ENCODE assay signal across 19 cellular contexts in the genomic region with DNA sequence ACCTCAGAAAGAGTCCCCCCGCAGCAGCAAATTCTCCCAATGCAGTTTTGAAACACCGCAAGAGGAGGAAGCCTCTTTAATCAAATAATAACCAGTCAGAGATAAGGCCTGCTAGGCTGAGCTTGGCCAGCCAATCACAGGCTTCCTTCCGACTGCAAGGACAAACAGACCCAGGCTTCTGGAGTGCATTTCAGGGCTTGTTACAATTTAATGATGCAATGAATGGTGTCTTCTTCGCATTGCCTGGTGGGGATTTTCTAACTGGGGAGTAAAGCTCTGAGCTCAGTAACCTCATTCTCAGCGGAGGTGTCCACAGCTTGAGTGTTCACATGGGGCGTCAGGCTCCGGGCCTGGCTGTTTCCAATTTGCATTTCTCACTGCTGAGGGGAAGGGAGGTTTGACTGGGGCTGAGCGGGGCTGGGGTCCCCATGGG. TPM values are rescaled to one million over a fixed set of nuclear protein-coding genes. Genes with fewer than 3 reads are reported as not detected.
DNase-seq lines count a peak whose midpoint lies in the region; ATAC-seq, FAIRE-seq and TF ChIP-seq lines count a peak whose summit lies in the region.
"Had no signal": no experiment of that assay in that cellular context is flagged by ENCODE, and none has a peak within 500 bp of the region (broad histone marks: within the 10 kb centered on the region; RNA-seq: fewer than 3 reads in every experiment).

No MANE protein-coding gene starts in this region.

- no peaks in the 10 kb centered on the region for H4K20me1 ChIP-seq in K562 (replicated peaks; ENCODE audit: control insufficient read depth, insufficient read depth, low read length)

- in situ Hi-C loops in K562 (cut with MboI) = no loop called here

- no peaks in the 10 kb centered on the region for H3K79me2 ChIP-seq in K562 (ENCODE audit: control insufficient read depth, insufficient read depth, low read length)

- peak; percentile 26; the same call in 1 of the 3 replicates for ATAC-seq in K562
- ATAC-seq in memory B cell (ENCODE audit: low read depth) = peak; percentile 61
- ATAC-seq in HG03108 (IDR thresholded peaks at IDR 0.05; ENCODE audit: unreplicated experiment) = no peak
- no peak for ATAC-seq in HG02623 (IDR thresholded peaks at IDR 0.05; ENCODE audit: unreplicated experiment)
- ATAC-seq: stimulated activated effector memory CD8-positive, alpha-beta T cell treated with anti-CD3 and anti-CD28 coated beads, Interleukin-12 subunit alpha, Interleukin-12 subunit beta, amount 100 ng/mL, for 72 hours had no signal

- H3K9me3 Mint-ChIP-seq in memory B cell (no peaks in the 10 kb centered on the region), MCF 10A (ENCODE audit: unreplicated experiment) (no peaks in the 10 kb centered on the region)
- H3K9me3 Mint-ChIP-seq: stimulated activated effector memory CD8-positive, alpha-beta T cell treated with anti-CD3 and anti-CD28 coated beads, Interleukin-12 subunit alpha, Interleukin-12 subunit beta, amount 100 ng/mL, for 72 hours had no signal

- DNase-seq in HuH-7 (ENCODE audit: low spot score) (peak; percentile 73), K562 (ENCODE audit: extremely low read depth in 1 of 4, low spot score in 3 of 4) (peak in 1 of 4 experiments; percentile 9), memory B cell (ENCODE audit: low spot score in 2 of 2) (no peak), MCF 10A (ENCODE audit: unreplicated experiment) (no peak)
- no peak for DNase-seq in activated CD4-positive, alpha-beta T cell treated with anti-CD3 and anti-CD28 coated beads for 48 hours
- DNase-seq: activated CD8-positive, alpha-beta memory T cell treated with anti-CD3 and anti-CD28 coated beads, Interleukin-2, amount 50 U/mL, for 4 hours; activated naive CD4-positive, alpha-beta T cell treated with anti-CD3 and anti-CD28 coated beads, Interleukin-2, amount 50 U/mL, for 16 hours; effector CD8-positive, alpha-beta T cell; GOT3; KBM-7; mesenchymal stem cell; NCI-H1417; uterus had no signal

- FAIRE-seq in K562 (lab: Jason Lieb, UNC) = no peak
- FAIRE-seq: bronchial epithelial cell, D721Med had no signal

- H3K36me3 Mint-ChIP-seq in memory B cell (peaks cover 3% of the 10 kb centered on the region), MCF 10A (ENCODE audit: insufficient read depth, unreplicated experiment) (peaks cover 24% of the 10 kb centered on the region)
- H3K36me3 Mint-ChIP-seq: stimulated activated effector memory CD8-positive, alpha-beta T cell treated with anti-CD3 and anti-CD28 coated beads, Interleukin-12 subunit alpha, Interleukin-12 subunit beta, amount 100 ng/mL, for 72 hours had no signal

- no peaks in the 10 kb centered on the region; a peak in 1 of 5 replicates for H3K4me1 ChIP-seq in K562 (replicated peaks in 1 of 2; ENCODE audit: control insufficient read depth in 2 of 2, insufficient read depth in 2 of 2, low read length in 2 of 2)
- H3K4me1 ChIP-seq: uterus had no signal

- WGBS in K562 (ENCODE audit: insufficient coverage, low coverage, missing lambda C conversion rate) = 5% methylated on average over 7 of the region's 8 CpGs

- no peak overlapping the region for H2AFZ ChIP-seq in K562 (ENCODE audit: low read depth, low read length)

- H3K4me1 Mint-ChIP-seq in memory B cell = peaks cover 41% of the 10 kb centered on the region
- peaks cover 11% of the 10 kb centered on the region for H3K4me1 Mint-ChIP-seq in MCF 10A (ENCODE audit: insufficient read depth, unreplicated experiment)
- H3K4me1 Mint-ChIP-seq: stimulated activated effector memory CD8-positive, alpha-beta T cell treated with anti-CD3 and anti-CD28 coated beads, Interleukin-12 subunit alpha, Interleukin-12 subunit beta, amount 100 ng/mL, for 72 hours had no signal

- H3K27me3 Mint-ChIP-seq in memory B cell (peaks cover 1% of the 10 kb centered on the region), MCF 10A (ENCODE audit: insufficient read depth, unreplicated experiment) (no peaks in the 10 kb centered on the region)

- no peaks in the 10 kb centered on the region for H3K9me1 ChIP-seq in K562 (ENCODE audit: control insufficient read depth, insufficient read depth, low read length)

- H3K27ac Mint-ChIP-seq in memory B cell (peak overlapping the region; percentile 53), MCF 10A (ENCODE audit: low read depth, unreplicated experiment) (no peak overlapping the region)
- H3K27ac Mint-ChIP-seq: stimulated activated effector memory CD8-positive, alpha-beta T cell treated with anti-CD3 and anti-CD28 coated beads, Interleukin-12 subunit alpha, Interleukin-12 subunit beta, amount 100 ng/mL, for 72 hours had no signal

- no peaks in the 10 kb centered on the region for H3K9me3 ChIP-seq in K562 (replicated peaks; ENCODE audit: control insufficient read depth, insufficient read depth, low read depth, low read length)
- H3K9me3 ChIP-seq: uterus had no signal

- POLR2A ChIA-PET in K562 (lab: Yijun Ruan, JAX) = interaction anchor here (0.5 to 1.0 kb wide), 3 partner anchors 14 to 232 kb away, joined by 3 to 4 read pairs (median 3); a partner anchor contains a TSS
- POLR2A ChIA-PET in MCF 10A (lab: Yijun Ruan, JAX) = no interaction called here

- no peaks in the 10 kb centered on the region for H3K36me3 ChIP-seq in K562 (ENCODE audit: control insufficient read depth, insufficient read depth, low read length)
- H3K36me3 ChIP-seq: uterus had no signal

- TF ChIP-seq EP300 in K562 (IDR thresholded peaks at IDR 0.05; ENCODE audit: low read length) = no peak

- TF ChIP-seq CTCF in K562 (IDR thresholded peaks at IDR 0.05 in 2 of 3, conservative IDR thresholded peaks at IDR 0.05 in 1 of 3; ENCODE audit: insufficient read depth in 2 of 3, low read depth in 1 of 3, low read length in 3 of 3) (no peak), MCF 10A (IDR thresholded peaks at IDR 0.05; ENCODE audit: unreplicated experiment) (no peak)

- H3K4me2 ChIP-seq in K562 (ENCODE audit: insufficient read depth, low read length) = no peak overlapping the region

- BruUV-seq in K562 (replicated peaks; lab: Mats Ljungman, UMichigan) = no TSS peak
- no TSS peak for BruUV-seq in MCF 10A (replicated peaks; lab: Mats Ljungman, UMichigan)

- H3K9ac ChIP-seq in K562 (ENCODE audit: insufficient read depth in 1 of 2, low read depth in 2 of 2, low read length in 2 of 2) = no peak overlapping the region

- TF ChIP-seq RAD21 in K562 (CRISPR knock-in tag; conservative IDR thresholded peaks at IDR 0.05 in 1 of 2, IDR thresholded peaks at IDR 0.05 in 1 of 2) = no peak

- intact Hi-C loops in K562 (cut with micrococcal nuclease) = no loop called here
- intact Hi-C loops in MCF 10A (cut with micrococcal nuclease) = no loop called here

- no peak overlapping the region for H3K4me3 ChIP-seq in K562
- H3K4me3 ChIP-seq: uterus had no signal

- TF ChIP-seq POLR2A in GM19193 (IDR thresholded peaks at IDR 0.05; ENCODE audit: extremely low read depth, insufficient read depth, insufficient read length) (peak; percentile 18), K562 (conservative IDR thresholded peaks at IDR 0.05) (no peak)

- CTCF ChIA-PET in K562 (lab: Yijun Ruan, JAX; ENCODE audit: low intra/inter-chr PET ratio) = no interaction called here
- CTCF ChIA-PET in MCF 10A (lab: Yijun Ruan, JAX) = interaction anchor here (0.7 to 1.0 kb wide), 2 partner anchors 107 to 926 kb away, joined by 3 read pairs; no protein-coding TSS in a partner anchor

- H3K4me3 Mint-ChIP-seq in memory B cell (peak overlapping the region; percentile 38), MCF 10A (ENCODE audit: unreplicated experiment) (no peak overlapping the region)
- H3K4me3 Mint-ChIP-seq: stimulated activated effector memory CD8-positive, alpha-beta T cell treated with anti-CD3 and anti-CD28 coated beads, Interleukin-12 subunit alpha, Interleukin-12 subunit beta, amount 100 ng/mL, for 72 hours had no signal

- peaks cover 0 to 30% of the 10 kb centered on the region in 2 experiments; a peak in 4 of 5 replicates for H3K27me3 ChIP-seq in K562 (ENCODE audit: control insufficient read depth in 2 of 2, insufficient read depth in 2 of 2, low read length in 2 of 2)
- H3K27me3 ChIP-seq: uterus had no signal

- H3K27ac ChIP-seq in K562 (ENCODE audit: extremely low read depth, low read depth, low read length) = no peak overlapping the region
- H3K27ac ChIP-seq: uterus had no signal

RNA-seq across cellular contexts. Expression of a gene that starts 31.8 kb away (rescaled TPM):
- total RNA-seq in K562 (2011; cell fraction: chromatin; rRNA removed; ENCODE audit: low replicate concordance) = 6.7 and 13.0 TPM in 2 replicates
- total RNA-seq in K562 (2011; cell fraction: nucleolus; rRNA removed) = 4.3 and 4.5 TPM in 2 replicates
- total RNA-seq in K562 (2011; cell fraction: nucleoplasm; rRNA removed) = 7.0 and 10.5 TPM in 2 replicates
- total RNA-seq in K562 (2014; rRNA removed) = 3.9 and 4.3 TPM in 2 replicates
- 7.4 and 8.1 TPM in 2 replicates for total RNA-seq in K562 (2014; rRNA removed; fragmentation: Illumina TruSeq; extraction: Trizol)
- total RNA-seq in K562 (2015; rRNA removed; fragmentation: Illumina TruSeq; extraction: Trizol) = 7.0 and 7.5 TPM in 2 replicates
- 7.2 and 8.0 TPM in 2 replicates for total RNA-seq in K562 (2021)
- 5.3 and 7.1 TPM in 2 replicates for polyA plus RNA-seq in K562 (2011; rRNA removed)
- polyA plus RNA-seq in K562 (2011; cell fraction: cytosol; rRNA removed) = 1.9 and 2.6 TPM in 2 replicates
- polyA plus RNA-seq in K562 (2011; cell fraction: nucleus; rRNA removed) = 6.6 and 8.9 TPM in 2 replicates
- 2.0 and 3.4 TPM in 2 replicates for polyA plus RNA-seq in K562 (2012)
- 4.8 and 5.5 TPM in 2 replicates for polyA plus RNA-seq in K562 (2014; fragmentation: Illumina TruSeq; extraction: Trizol)
- polyA plus RNA-seq in K562 (2014; fragmentation: Nextera tagmentation; extraction: Ambion mirVana) = 1 to 10 TPM; 3.5 to 4.6 TPM
- 3.9 and 4.0 TPM in 2 replicates for polyA plus RNA-seq in K562 (2014; rRNA removed)
- 11.2 and 11.7 TPM in 2 replicates for polyA minus RNA-seq in K562 (2011; rRNA and poly(A)+ RNA removed)
- polyA minus RNA-seq in K562 (2011; cell fraction: cytosol; rRNA and poly(A)+ RNA removed) = 2.7 and 3.8 TPM in 2 replicates
- 6.1 and 10.1 TPM in 2 replicates for polyA minus RNA-seq in K562 (2011; cell fraction: nucleus; rRNA and poly(A)+ RNA removed)
- total RNA-seq in MCF 10A (2022) = 19.8 and 20.4 TPM in 2 replicates

Comparison
In these comparisons a context has a peak if more than half of its experiments do, and no peak if none do; other contexts are left out.
1. ATAC-seq: peak in K562 (single experiment) and memory B cell (single experiment); none in HG03108 (single experiment) and HG02623 (single experiment).